14 cellular contexts compared by ENCODE assay signal in genomic region chr1:205232945-205233397, GRCh38.
"Had no signal": no experiment of that assay in that cellular context is flagged by ENCODE, and none has a peak within 500 bp of the region (broad histone marks: within the 10 kb centered on the region; RNA-seq: fewer than 3 reads in every experiment).

No MANE protein-coding gene starts in this region.

- H3K27ac ChIP-seq: colonic mucosa, heart right ventricle, left lung, sigmoid colon, tibial nerve, vagina, VCaP had no signal

- H3K27me3 ChIP-seq: colonic mucosa, gastrocnemius medialis, sigmoid colon, tibial nerve, vagina had no signal

- H3K27ac Mint-ChIP-seq: memory B cell, nephron progenitor cell had no signal

- H3K9me3 ChIP-seq: colonic mucosa, gastrocnemius medialis, heart right ventricle, left lung, sigmoid colon, tibial nerve, vagina had no signal

- H3K9me3 Mint-ChIP-seq: memory B cell, nephron progenitor cell had no signal

- H3K4me3 Mint-ChIP-seq: memory B cell, nephron progenitor cell had no signal

- H3K4me3 ChIP-seq: colonic mucosa, gastrocnemius medialis, heart right ventricle, left lung, sigmoid colon, tibial nerve, vagina had no signal

- ATAC-seq: gastrocnemius medialis, heart right ventricle, left lung had no signal

- H3K36me3 ChIP-seq: colonic mucosa, gastrocnemius medialis, heart right ventricle, left lung, sigmoid colon, tibial nerve, vagina had no signal

- DNase-seq: activated CD4-positive, alpha-beta T cell treated with anti-CD3 and anti-CD28 coated beads for 4 hours; activated effector memory CD4-positive, alpha-beta T cell treated with anti-CD3 and anti-CD28 coated beads, Interleukin-2, amount 50 U/mL, for 16 hours; colonic mucosa; effector CD8-positive, alpha-beta T cell; gastrocnemius medialis; heart right ventricle; left lung; nephron progenitor cell; sigmoid colon; stimulated activated CD4-positive, alpha-beta T cell treated with anti-CD3 and anti-CD28 coated beads, Interleukin-12 subunit alpha, Interleukin-12 subunit beta, amount 100 ng/mL, for 4 hours had no signal
